In genomic region chr17:27848941-27849340, GRCh38 we compare ENCODE assay signal across 20 cellular contexts. TPM values are rescaled to one million over a fixed set of nuclear protein-coding genes. Genes with fewer than 3 reads are reported as not detected.
DNase-seq lines count a peak whose midpoint lies in the region; ATAC-seq and TF ChIP-seq lines count a peak whose summit lies in the region.
"Had no signal": no experiment of that assay in that cellular context is flagged by ENCODE, and none has a peak within 500 bp of the region (broad histone marks: within the 10 kb centered on the region; RNA-seq: fewer than 3 reads in every experiment).

No MANE protein-coding gene starts in this region.

- no peak overlapping the region for H3K4me3 Mint-ChIP-seq in osteocyte (ENCODE audit: unreplicated experiment)
- H3K4me3 Mint-ChIP-seq: central memory CD8-positive, alpha-beta T cell; stimulated activated naive B cell treated with anti-CD40 and anti-IgM and Interleukin-4, amounts not matched to agents 10 μg/mL and 1 μg/mL and 100 μg/mL, for 72 hours had no signal

- H3K27me3 ChIP-seq in A673 (replicated peaks; ENCODE audit: insufficient read depth, low read depth, low read length, poor library complexity): peaks cover 16% of the 10 kb centered on the region
- H3K27me3 ChIP-seq: tibial artery had no signal

- CTCF ChIA-PET in A673 (lab: Charles Lee): no interaction called here

- no peaks in the 10 kb centered on the region for H3K9me3 ChIP-seq in A673 (ENCODE audit: low read depth, low read length, poor library complexity, severe bottlenecking)
- H3K9me3 ChIP-seq: tibial artery had no signal

- no peaks in the 10 kb centered on the region for H3K9me3 Mint-ChIP-seq in osteocyte (ENCODE audit: unreplicated experiment)
- H3K9me3 Mint-ChIP-seq: central memory CD8-positive, alpha-beta T cell; stimulated activated naive B cell treated with anti-CD40 and anti-IgM and Interleukin-4, amounts not matched to agents 10 μg/mL and 1 μg/mL and 100 μg/mL, for 72 hours had no signal

- DNase-seq in A673 (ENCODE audit: low spot score): peak; percentile 16
- DNase-seq in NCI-H1092 treated with DMSO at 0.1 percent for 48 hours (lab: John Stamatoyannopoulos, UW): peak; percentile 85
- DNase-seq in NCI-H2171 (lab: John Stamatoyannopoulos, UW): peak; percentile 87
- peak; percentile 74 for DNase-seq in SHP77 treated with DMSO at 0.1 percent for 48 hours (lab: John Stamatoyannopoulos, UW)
- DNase-seq in osteocyte (ENCODE audit: extremely low spot score, unreplicated experiment): no peak
- DNase-seq in activated T-cell treated with anti-CD3 and anti-CD28 coated beads, Interleukin-2, amount 50 U/mL, for 1 hour: no peak
- DNase-seq: ACHN; activated CD4-positive, alpha-beta T cell treated with anti-CD3 and anti-CD28 coated beads for 48 hours; activated naive CD4-positive, alpha-beta T cell treated with Interleukin-2 at 50 U/mL for 16 hours; NK-92 treated with Interleukin-12 subunit alpha and Interleukin-12 subunit beta, amount 100 ng/mL, for 24 hours; stimulated activated CD4-positive, alpha-beta T cell treated with anti-CD3 and anti-CD28 coated beads, Interleukin-15, amount 100 ng/mL, for 24 hours; stimulated activated naive B cell treated with anti-CD40 and anti-IgM and Interleukin-4, amounts not matched to agents 10 μg/mL and 1 μg/mL and 100 μg/mL, for 72 hours; SW 1271; tibial artery had no signal

- H3K27ac Mint-ChIP-seq in osteocyte (ENCODE audit: unreplicated experiment): no peak overlapping the region
- H3K27ac Mint-ChIP-seq: stimulated activated naive B cell treated with anti-CD40 and anti-IgM and Interleukin-4, amounts not matched to agents 10 μg/mL and 1 μg/mL and 100 μg/mL, for 72 hours had no signal

- POLR2A ChIA-PET in A673 (lab: Charles Lee; ENCODE audit: low non-redundant PET): no interaction called here

- H3K27me3 Mint-ChIP-seq in osteocyte (ENCODE audit: unreplicated experiment): peaks cover 30% of the 10 kb centered on the region
- H3K27me3 Mint-ChIP-seq: central memory CD8-positive, alpha-beta T cell had no signal

- no peaks in the 10 kb centered on the region for H3K36me3 Mint-ChIP-seq in osteocyte (ENCODE audit: unreplicated experiment)
- H3K36me3 Mint-ChIP-seq: stimulated activated naive B cell treated with anti-CD40 and anti-IgM and Interleukin-4, amounts not matched to agents 10 μg/mL and 1 μg/mL and 100 μg/mL, for 72 hours had no signal

- intact Hi-C loops in A673 (cut with micrococcal nuclease; ENCODE audit: unreplicated experiment): no loop called here

- no peaks in the 10 kb centered on the region for H3K4me1 Mint-ChIP-seq in osteocyte (ENCODE audit: unreplicated experiment)

- TF ChIP-seq CTCF in A673 (conservative IDR thresholded peaks at IDR 0.05; ENCODE audit: low read depth, low read length): no peak
- no peak for TF ChIP-seq CTCF in osteocyte (IDR thresholded peaks at IDR 0.05)

- H3K4me1 ChIP-seq in A673 (ENCODE audit: insufficient read depth, low read length, poor library complexity, severe bottlenecking): no peaks in the 10 kb centered on the region
- H3K4me1 ChIP-seq: tibial artery had no signal

- no peak overlapping the region for H3K4me3 ChIP-seq in A673 (ENCODE audit: low read depth, low read length, poor library complexity, severe bottlenecking)
- H3K4me3 ChIP-seq: tibial artery had no signal

- ATAC-seq in GM21423 (IDR thresholded peaks at IDR 0.05; ENCODE audit: unreplicated experiment): no peak
- ATAC-seq in GM19351 (IDR thresholded peaks at IDR 0.05; ENCODE audit: unreplicated experiment): no peak
- ATAC-seq: esophagus mucosa; left colon; stimulated activated naive B cell treated with anti-CD40 and anti-IgM and Interleukin-4, amounts not matched to agents 10 μg/mL and 1 μg/mL and 100 μg/mL, for 72 hours had no signal

- no TSS peak for BruUV-seq in A673 (replicated peaks; lab: Mats Ljungman, UMichigan)

- H3K27ac ChIP-seq in A673 (ENCODE audit: low read depth, low read length, poor library complexity, severe bottlenecking): no peak overlapping the region
- H3K27ac ChIP-seq: HL-60, tibial artery had no signal

- H3K36me3 ChIP-seq in A673 (ENCODE audit: insufficient read depth, low read length, poor library complexity, severe bottlenecking): no peaks in the 10 kb centered on the region
- H3K36me3 ChIP-seq: tibial artery had no signal

RNA-seq across cellular contexts. Expression of gene LYRM9, which starts 44.2 kb away (rescaled TPM):
- total RNA-seq in A673 (2021) (2.8 and 4.7 TPM in 2 replicates), osteocyte (10.9 and 12.6 TPM in 2 replicates)

RNA-seq across cellular contexts. Expression of gene NOS2, which starts 48.6 kb away (rescaled TPM):
- 0.37 and 0.67 TPM in 2 replicates for total RNA-seq in A673 (2021)
- not detected in 2 replicates for total RNA-seq in osteocyte
- total RNA-seq: esophagus mucosa had no signal

Comparison
In these comparisons a context has a peak if more than half of its experiments do, and no peak if none do; other contexts are left out.
1. DNase-seq: peak in A673 (single experiment), NCI-H1092 treated with DMSO at 0.1 percent for 48 hours (single experiment), NCI-H2171 (single experiment) and SHP77 treated with DMSO at 0.1 percent for 48 hours (single experiment); none in osteocyte (single experiment) and activated T-cell treated with anti-CD3 and anti-CD28 coated beads, Interleukin-2, amount 50 U/mL, for 1 hour (single experiment).